ENCODE assay signal across 17 cellular contexts in genomic region chr2:42223822-42224268, GRCh38. TPM values are rescaled to one million over a fixed set of nuclear protein-coding genes. Genes with fewer than 3 reads are reported as not detected.
A peak's percentile ranks its signal among the peaks of the same experiment; 100 is the strongest.
DNase-seq lines count a peak whose midpoint lies in the region; ATAC-seq and TF ChIP-seq lines count a peak whose summit lies in the region.
"Had no signal": no experiment of that assay in that cellular context is flagged by ENCODE, and none has a peak within 500 bp of the region (broad histone marks: within the 10 kb centered on the region; RNA-seq: fewer than 3 reads in every experiment).

No MANE protein-coding gene starts in this region.

- no peaks in the 10 kb centered on the region for H3K27me3 ChIP-seq in A673 (replicated peaks; ENCODE audit: insufficient read depth, low read depth, low read length, poor library complexity)
- H3K27me3 ChIP-seq: BLaER1 treated with 17β-estradiol and CSF1 and Interleukin-3, amounts not matched to agents 10 nM and 100 nM had no signal

- peak overlapping the region; percentile 18 for H3K27ac Mint-ChIP-seq in activated naive CD8-positive, alpha-beta T cell treated with anti-CD3 and anti-CD28 coated beads, Interleukin-2, amount 50 U/mL, for 24 hours
- H3K27ac Mint-ChIP-seq: activated CD4-positive, alpha-beta T cell treated with anti-CD3 and anti-CD28 coated beads for 36 hours; stimulated activated naive CD8-positive, alpha-beta T cell treated with anti-CD3 and anti-CD28 coated beads, Interleukin-15, Interleukin-2, amounts not matched to agents 100 ng/mL and 50 ng/mL, for 24 hours had no signal

- POLR2A ChIA-PET in A673 (lab: Charles Lee; ENCODE audit: low non-redundant PET), result no interaction called here

- H3K4me3 ChIP-seq in A673 (ENCODE audit: low read depth, low read length, poor library complexity, severe bottlenecking), result no peak overlapping the region
- H3K4me3 ChIP-seq: BLaER1 treated with 17β-estradiol and CSF1 and Interleukin-3, amounts not matched to agents 10 nM and 100 nM; mucosa of descending colon had no signal

- H3K4me1 ChIP-seq in A673 (ENCODE audit: insufficient read depth, low read length, poor library complexity, severe bottlenecking), result peaks cover 32% of the 10 kb centered on the region

- DNase-seq in A673 (ENCODE audit: low spot score) (peak; percentile 26), iris pigment epithelial cell (ENCODE audit: low read depth) (peak; percentile 52), NCI-H2196 (lab: John Stamatoyannopoulos, UW; ENCODE audit: unreplicated experiment) (no peak), NCI-H69 (lab: John Stamatoyannopoulos, UW) (no peak), DMS 273 (lab: John Stamatoyannopoulos, UW; ENCODE audit: unreplicated experiment) (no peak), NAMALWA (ENCODE audit: low spot score) (no peak)
- no peak for DNase-seq in activated naive CD8-positive, alpha-beta T cell treated with anti-CD3 and anti-CD28 coated beads, Interleukin-2, amount 50 U/mL, for 24 hours
- DNase-seq: activated CD4-positive, alpha-beta T cell treated with anti-CD3 and anti-CD28 coated beads for 36 hours; GDM1; Kasumi-1; mucosa of descending colon; NCI-H2107; stimulated activated CD4-positive, alpha-beta T cell treated with anti-CD3 and anti-CD28 coated beads, Interleukin-4, amount 100 ng/mL, for 4 hours; SW 1271 had no signal

- H3K36me3 ChIP-seq in A673 (ENCODE audit: insufficient read depth, low read length, poor library complexity, severe bottlenecking), result no peaks in the 10 kb centered on the region

- no peaks in the 10 kb centered on the region for H3K27me3 Mint-ChIP-seq in activated naive CD8-positive, alpha-beta T cell treated with anti-CD3 and anti-CD28 coated beads, Interleukin-2, amount 50 U/mL, for 24 hours
- H3K27me3 Mint-ChIP-seq: activated CD4-positive, alpha-beta T cell treated with anti-CD3 and anti-CD28 coated beads for 36 hours; stimulated activated naive CD8-positive, alpha-beta T cell treated with anti-CD3 and anti-CD28 coated beads, Interleukin-15, Interleukin-2, amounts not matched to agents 100 ng/mL and 50 ng/mL, for 24 hours had no signal

- peak overlapping the region; percentile 31 for H3K27ac ChIP-seq in A673 (ENCODE audit: low read depth, low read length, poor library complexity, severe bottlenecking)
- H3K27ac ChIP-seq: BLaER1 treated with 17β-estradiol and CSF1 and Interleukin-3, amounts not matched to agents 10 nM and 100 nM had no signal

- no peaks in the 10 kb centered on the region for H3K9me3 ChIP-seq in A673 (ENCODE audit: low read depth, low read length, poor library complexity, severe bottlenecking)
- H3K9me3 ChIP-seq: mucosa of descending colon had no signal

- TF ChIP-seq CTCF in A673 (conservative IDR thresholded peaks at IDR 0.05; ENCODE audit: low read depth, low read length), result no peak

- no TSS peak for BruUV-seq in A673 (replicated peaks; lab: Mats Ljungman, UMichigan)

- intact Hi-C loops in A673 (cut with micrococcal nuclease; ENCODE audit: unreplicated experiment), result no loop called here

- H3K4me1 Mint-ChIP-seq in activated naive CD8-positive, alpha-beta T cell treated with anti-CD3 and anti-CD28 coated beads, Interleukin-2, amount 50 U/mL, for 24 hours, result peaks cover 65% of the 10 kb centered on the region

- H3K9me3 Mint-ChIP-seq in activated naive CD8-positive, alpha-beta T cell treated with anti-CD3 and anti-CD28 coated beads, Interleukin-2, amount 50 U/mL, for 24 hours, result no peaks in the 10 kb centered on the region
- H3K9me3 Mint-ChIP-seq: stimulated activated naive CD8-positive, alpha-beta T cell treated with anti-CD3 and anti-CD28 coated beads, Interleukin-15, Interleukin-2, amounts not matched to agents 100 ng/mL and 50 ng/mL, for 24 hours had no signal

- CTCF ChIA-PET in A673 (lab: Charles Lee), result no interaction called here

- no peak overlapping the region for H3K4me3 Mint-ChIP-seq in activated naive CD8-positive, alpha-beta T cell treated with anti-CD3 and anti-CD28 coated beads, Interleukin-2, amount 50 U/mL, for 24 hours
- H3K4me3 Mint-ChIP-seq: activated CD4-positive, alpha-beta T cell treated with anti-CD3 and anti-CD28 coated beads for 36 hours; stimulated activated naive CD8-positive, alpha-beta T cell treated with anti-CD3 and anti-CD28 coated beads, Interleukin-15, Interleukin-2, amounts not matched to agents 100 ng/mL and 50 ng/mL, for 24 hours had no signal

- peak; percentile 47 for ATAC-seq in GM18861 (IDR thresholded peaks at IDR 0.05; ENCODE audit: unreplicated experiment)
- ATAC-seq in activated naive CD8-positive, alpha-beta T cell treated with anti-CD3 and anti-CD28 coated beads, Interleukin-2, amount 50 U/mL, for 24 hours, result no peak
- ATAC-seq: activated CD4-positive, alpha-beta T cell treated with anti-CD3 and anti-CD28 coated beads for 36 hours had no signal

- peaks cover 5% of the 10 kb centered on the region for H3K36me3 Mint-ChIP-seq in activated naive CD8-positive, alpha-beta T cell treated with anti-CD3 and anti-CD28 coated beads, Interleukin-2, amount 50 U/mL, for 24 hours (ENCODE audit: low read depth)

RNA-seq across cellular contexts. Expression of gene EML4, which starts 54.7 kb away (rescaled TPM):
- total RNA-seq in A673 (2021), result 93.7 and 103 TPM in 2 replicates

Comparison
In these comparisons a context has a peak if more than half of its experiments do, and no peak if none do; other contexts are left out.
1. DNase-seq: peak in A673 (single experiment) and iris pigment epithelial cell (single experiment); none in activated naive CD8-positive, alpha-beta T cell treated with anti-CD3 and anti-CD28 coated beads, Interleukin-2, amount 50 U/mL, for 24 hours (single experiment), NCI-H2196 (single experiment), NCI-H69 (single experiment), DMS 273 (single experiment) and NAMALWA (single experiment).